Comparison of ENCODE assay signal across 1 cellular context in genomic region chr2:174878537-174879147, GRCh38.
TF ChIP-seq lines count a peak whose summit lies in the region.

No MANE protein-coding gene starts in this region.

TF ChIP-seq in HEK293, 187 proteins besides CTCF, POLR2A, EP300 and RAD21 (continued from another document and continues in another):
- TF ChIP-seq, protein P1, sequence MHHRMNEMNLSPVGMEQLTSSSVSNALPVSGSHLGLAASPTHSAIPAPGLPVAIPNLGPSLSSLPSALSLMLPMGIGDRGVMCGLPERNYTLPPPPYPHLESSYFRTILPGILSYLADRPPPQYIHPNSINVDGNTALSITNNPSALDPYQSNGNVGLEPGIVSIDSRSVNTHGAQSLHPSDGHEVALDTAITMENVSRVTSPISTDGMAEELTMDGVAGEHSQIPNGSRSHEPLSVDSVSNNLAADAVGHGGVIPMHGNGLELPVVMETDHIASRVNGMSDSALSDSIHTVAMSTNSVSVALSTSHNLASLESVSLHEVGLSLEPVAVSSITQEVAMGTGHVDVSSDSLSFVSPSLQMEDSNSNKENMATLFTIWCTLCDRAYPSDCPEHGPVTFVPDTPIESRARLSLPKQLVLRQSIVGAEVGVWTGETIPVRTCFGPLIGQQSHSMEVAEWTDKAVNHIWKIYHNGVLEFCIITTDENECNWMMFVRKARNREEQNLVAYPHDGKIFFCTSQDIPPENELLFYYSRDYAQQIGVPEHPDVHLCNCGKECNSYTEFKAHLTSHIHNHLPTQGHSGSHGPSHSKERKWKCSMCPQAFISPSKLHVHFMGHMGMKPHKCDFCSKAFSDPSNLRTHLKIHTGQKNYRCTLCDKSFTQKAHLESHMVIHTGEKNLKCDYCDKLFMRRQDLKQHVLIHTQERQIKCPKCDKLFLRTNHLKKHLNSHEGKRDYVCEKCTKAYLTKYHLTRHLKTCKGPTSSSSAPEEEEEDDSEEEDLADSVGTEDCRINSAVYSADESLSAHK (tag by site-specific recombination; IDR thresholded peaks at IDR 0.05): peak; percentile 57; the same call in 1 of the 2 replicates
- TF ChIP-seq MZF1 (tag by site-specific recombination; IDR thresholded peaks at IDR 0.05; ENCODE audit: borderline replicate concordance) (no peak), ZNF571 (tag by site-specific recombination; IDR thresholded peaks at IDR 0.05) (no peak), ZNF169 (tag by site-specific recombination; IDR thresholded peaks at IDR 0.05) (no peak), ZNF692 (tag by site-specific recombination; IDR thresholded peaks at IDR 0.05) (no peak), HOXA7 (CRISPR knock-in tag; IDR thresholded peaks at IDR 0.05; ENCODE audit: borderline replicate concordance) (no peak), ZNF157 (tag by site-specific recombination; IDR thresholded peaks at IDR 0.05) (no peak), ZNF416 (tag by site-specific recombination; IDR thresholded peaks at IDR 0.05) (no peak), PATZ1 (tag by site-specific recombination; IDR thresholded peaks at IDR 0.05) (no peak), ZNF26 (tag by site-specific recombination; IDR thresholded peaks at IDR 0.05) (no peak), ZSCAN4 (tag by site-specific recombination; IDR thresholded peaks at IDR 0.05) (no peak), ZBTB17 (tag by site-specific recombination; IDR thresholded peaks at IDR 0.05) (peak; percentile 76), ZNF610 (tag by site-specific recombination; IDR thresholded peaks at IDR 0.05; ENCODE audit: borderline replicate concordance) (no peak), ZNF335 (tag by site-specific recombination; conservative IDR thresholded peaks at IDR 0.05) (no peak), KLF7 (tag by site-specific recombination; IDR thresholded peaks at IDR 0.05; ENCODE audit: borderline replicate concordance) (no peak), ZNF561 (tag by site-specific recombination; IDR thresholded peaks at IDR 0.05; ENCODE audit: borderline replicate concordance) (0 out of 2 replicates have a peak, but pooled peaks have one; percentile 31), ZNF501 (tag by site-specific recombination; IDR thresholded peaks at IDR 0.05) (no peak), ZNF24 (tag by site-specific recombination; IDR thresholded peaks at IDR 0.05) (no peak), ZNF621 (tag by site-specific recombination; IDR thresholded peaks at IDR 0.05) (no peak), ZNF174 (tag by site-specific recombination; IDR thresholded peaks at IDR 0.05) (no peak), TRIM28 (IDR thresholded peaks at IDR 0.05; ENCODE audit: borderline replicate concordance, low read length) (no peak), ZBTB8A (tag by site-specific recombination; IDR thresholded peaks at IDR 0.05) (no peak), ZEB2 (tag by site-specific recombination; IDR thresholded peaks at IDR 0.05) (no peak), ZNF701 (tag by site-specific recombination; IDR thresholded peaks at IDR 0.05) (no peak), ZFP37 (tag by site-specific recombination; IDR thresholded peaks at IDR 0.05) (no peak), ZNF140 (tag by site-specific recombination; IDR thresholded peaks at IDR 0.05) (no peak), IKZF3 (tag by site-specific recombination; IDR thresholded peaks at IDR 0.05) (no peak), ZNF658 (tag by site-specific recombination; IDR thresholded peaks at IDR 0.05) (no peak), ZNF398 (tag by site-specific recombination; IDR thresholded peaks at IDR 0.05) (no peak), ATF2 (tag by site-specific recombination; IDR thresholded peaks at IDR 0.05; ENCODE audit: low read depth) (no peak), ZXDB (tag by site-specific recombination; IDR thresholded peaks at IDR 0.05) (no peak), ZNF600 (tag by site-specific recombination; IDR thresholded peaks at IDR 0.05) (peak; percentile 29; the same call in 1 of the 2 replicates), MYNN (tag by site-specific recombination; IDR thresholded peaks at IDR 0.05; ENCODE audit: borderline replicate concordance) (no peak), YY2 (tag by site-specific recombination; IDR thresholded peaks at IDR 0.05) (no peak), ZNF292 (tag by site-specific recombination; IDR thresholded peaks at IDR 0.05; ENCODE audit: borderline replicate concordance, low read depth) (no peak), ZNF792 (tag by site-specific recombination; IDR thresholded peaks at IDR 0.05) (no peak), ZFP41 (tag by site-specific recombination; IDR thresholded peaks at IDR 0.05; ENCODE audit: borderline replicate concordance) (no peak), ZNF16 (tag by site-specific recombination; IDR thresholded peaks at IDR 0.05; ENCODE audit: low read depth) (no peak), ZNF585B (tag by site-specific recombination; IDR thresholded peaks at IDR 0.05) (no peak), ZSCAN23 (tag by site-specific recombination; IDR thresholded peaks at IDR 0.05) (no peak), ZNF660 (tag by site-specific recombination; IDR thresholded peaks at IDR 0.05) (0 out of 2 replicates have a peak, but pooled peaks have one; percentile 16), ZNF664 (tag by site-specific recombination; IDR thresholded peaks at IDR 0.05) (no peak)
- TF ChIP-seq, protein P2, sequence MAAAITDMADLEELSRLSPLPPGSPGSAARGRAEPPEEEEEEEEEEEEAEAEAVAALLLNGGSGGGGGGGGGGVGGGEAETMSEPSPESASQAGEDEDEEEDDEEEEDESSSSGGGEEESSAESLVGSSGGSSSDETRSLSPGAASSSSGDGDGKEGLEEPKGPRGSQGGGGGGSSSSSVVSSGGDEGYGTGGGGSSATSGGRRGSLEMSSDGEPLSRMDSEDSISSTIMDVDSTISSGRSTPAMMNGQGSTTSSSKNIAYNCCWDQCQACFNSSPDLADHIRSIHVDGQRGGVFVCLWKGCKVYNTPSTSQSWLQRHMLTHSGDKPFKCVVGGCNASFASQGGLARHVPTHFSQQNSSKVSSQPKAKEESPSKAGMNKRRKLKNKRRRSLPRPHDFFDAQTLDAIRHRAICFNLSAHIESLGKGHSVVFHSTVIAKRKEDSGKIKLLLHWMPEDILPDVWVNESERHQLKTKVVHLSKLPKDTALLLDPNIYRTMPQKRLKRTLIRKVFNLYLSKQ (tag by site-specific recombination; IDR thresholded peaks at IDR 0.05; ENCODE audit: borderline replicate concordance): no peak
- TF ChIP-seq, protein P3, sequence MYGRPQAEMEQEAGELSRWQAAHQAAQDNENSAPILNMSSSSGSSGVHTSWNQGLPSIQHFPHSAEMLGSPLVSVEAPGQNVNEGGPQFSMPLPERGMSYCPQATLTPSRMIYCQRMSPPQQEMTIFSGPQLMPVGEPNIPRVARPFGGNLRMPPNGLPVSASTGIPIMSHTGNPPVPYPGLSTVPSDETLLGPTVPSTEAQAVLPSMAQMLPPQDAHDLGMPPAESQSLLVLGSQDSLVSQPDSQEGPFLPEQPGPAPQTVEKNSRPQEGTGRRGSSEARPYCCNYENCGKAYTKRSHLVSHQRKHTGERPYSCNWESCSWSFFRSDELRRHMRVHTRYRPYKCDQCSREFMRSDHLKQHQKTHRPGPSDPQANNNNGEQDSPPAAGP (tag by site-specific recombination; IDR thresholded peaks at IDR 0.05): no peak
- TF ChIP-seq, protein P4, sequence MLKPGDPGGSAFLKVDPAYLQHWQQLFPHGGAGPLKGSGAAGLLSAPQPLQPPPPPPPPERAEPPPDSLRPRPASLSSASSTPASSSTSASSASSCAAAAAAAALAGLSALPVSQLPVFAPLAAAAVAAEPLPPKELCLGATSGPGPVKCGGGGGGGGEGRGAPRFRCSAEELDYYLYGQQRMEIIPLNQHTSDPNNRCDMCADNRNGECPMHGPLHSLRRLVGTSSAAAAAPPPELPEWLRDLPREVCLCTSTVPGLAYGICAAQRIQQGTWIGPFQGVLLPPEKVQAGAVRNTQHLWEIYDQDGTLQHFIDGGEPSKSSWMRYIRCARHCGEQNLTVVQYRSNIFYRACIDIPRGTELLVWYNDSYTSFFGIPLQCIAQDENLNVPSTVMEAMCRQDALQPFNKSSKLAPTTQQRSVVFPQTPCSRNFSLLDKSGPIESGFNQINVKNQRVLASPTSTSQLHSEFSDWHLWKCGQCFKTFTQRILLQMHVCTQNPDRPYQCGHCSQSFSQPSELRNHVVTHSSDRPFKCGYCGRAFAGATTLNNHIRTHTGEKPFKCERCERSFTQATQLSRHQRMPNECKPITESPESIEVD (tag by site-specific recombination; IDR thresholded peaks at IDR 0.05): peak; percentile 72
- TF ChIP-seq, protein P5, sequence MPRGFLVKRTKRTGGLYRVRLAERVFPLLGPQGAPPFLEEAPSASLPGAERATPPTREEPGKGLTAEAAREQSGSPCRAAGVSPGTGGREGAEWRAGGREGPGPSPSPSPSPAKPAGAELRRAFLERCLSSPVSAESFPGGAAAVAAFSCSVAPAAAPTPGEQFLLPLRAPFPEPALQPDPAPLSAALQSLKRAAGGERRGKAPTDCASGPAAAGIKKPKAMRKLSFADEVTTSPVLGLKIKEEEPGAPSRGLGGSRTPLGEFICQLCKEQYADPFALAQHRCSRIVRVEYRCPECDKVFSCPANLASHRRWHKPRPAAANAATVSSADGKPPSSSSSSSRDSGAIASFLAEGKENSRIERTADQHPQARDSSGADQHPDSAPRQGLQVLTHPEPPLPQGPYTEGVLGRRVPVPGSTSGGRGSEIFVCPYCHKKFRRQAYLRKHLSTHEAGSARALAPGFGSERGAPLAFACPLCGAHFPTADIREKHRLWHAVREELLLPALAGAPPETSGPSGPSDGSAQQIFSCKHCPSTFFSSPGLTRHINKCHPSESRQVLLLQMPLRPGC (tag by site-specific recombination; IDR thresholded peaks at IDR 0.05): no peak
